Comparison of ENCODE assay signal across 16 cellular contexts in the genomic region with DNA sequence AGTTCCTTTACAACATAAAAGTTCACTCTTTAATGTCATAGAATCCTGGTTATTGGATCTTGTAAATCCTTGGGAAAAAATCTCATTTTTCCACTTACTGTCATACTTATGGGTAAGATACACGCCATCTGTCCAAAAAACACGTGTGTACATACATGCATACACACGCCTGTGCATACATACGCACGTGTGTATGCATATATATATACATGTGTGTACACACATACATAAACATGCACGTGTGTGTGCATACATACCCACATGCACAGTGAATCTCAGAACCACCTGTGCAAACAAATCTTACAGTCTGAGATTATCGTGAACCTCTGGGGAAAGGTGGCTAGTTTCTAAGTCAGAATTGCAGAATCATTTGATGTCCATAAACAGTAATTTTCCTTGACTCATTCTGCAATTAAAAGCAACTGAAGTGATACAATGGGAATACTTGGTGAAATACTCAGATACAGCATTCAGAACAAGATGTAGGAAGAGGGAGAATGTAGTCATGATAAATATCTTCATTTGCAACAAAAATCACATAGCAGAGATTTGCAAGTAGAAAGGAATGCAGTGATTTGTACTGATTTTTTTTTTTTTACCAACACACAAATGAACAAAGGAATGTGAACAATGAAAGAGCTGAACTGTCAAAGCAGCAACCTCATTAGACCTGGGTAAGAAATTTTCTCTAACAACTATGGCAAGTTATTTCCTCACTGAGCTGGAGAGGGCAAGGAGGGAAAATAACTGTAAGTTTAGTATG.
DNase-seq lines count a peak whose midpoint lies in the region; ATAC-seq, FAIRE-seq and TF ChIP-seq lines count a peak whose summit lies in the region.
"Had no signal": no experiment of that assay in that cellular context is flagged by ENCODE, and none has a peak within 500 bp of the region (broad histone marks: within the 10 kb centered on the region; RNA-seq: fewer than 3 reads in every experiment).

No MANE protein-coding gene starts in this region.

- DNase-seq in AG08395 (ENCODE audit: low spot score) (peak; percentile 2), H54 (ENCODE audit: insufficient read length, low spot score) (no peak), astrocyte of the hippocampus (ENCODE audit: low read depth, low spot score) (peak; percentile 63), kidney glomerular epithelial cell (lab: John Stamatoyannopoulos, UW) (peak; percentile 65), NCI-H526 (lab: John Stamatoyannopoulos, UW) (no peak), A673 (ENCODE audit: low spot score) (no peak)
- DNase-seq: activated gamma-delta T cell, aorta, heart left ventricle, IMR-90, MV-4-11 had no signal

- intact Hi-C loops in A673 (cut with micrococcal nuclease; ENCODE audit: unreplicated experiment), result no loop called here

- TF ChIP-seq POLR2A in H54 (IDR thresholded peaks at IDR 0.05; ENCODE audit: low read depth, low read length), result no peak

- CTCF ChIA-PET in A673 (lab: Charles Lee), result no interaction called here

- H3K27me3 ChIP-seq in A673 (replicated peaks; ENCODE audit: insufficient read depth, low read depth, low read length, poor library complexity), result no peaks in the 10 kb centered on the region
- H3K27me3 ChIP-seq: heart left ventricle, neural progenitor cell, right atrium auricular region had no signal

- H3K36me3 ChIP-seq in A673 (ENCODE audit: insufficient read depth, low read length, poor library complexity, severe bottlenecking), result no peaks in the 10 kb centered on the region
- H3K36me3 ChIP-seq: heart left ventricle, neural progenitor cell, right atrium auricular region had no signal

- H3K4me3 ChIP-seq in A673 (ENCODE audit: low read depth, low read length, poor library complexity, severe bottlenecking), result no peak overlapping the region
- H3K4me3 ChIP-seq: heart left ventricle, neural progenitor cell, right atrium auricular region had no signal

- no peak overlapping the region for H3K27ac ChIP-seq in A673 (ENCODE audit: low read depth, low read length, poor library complexity, severe bottlenecking)
- H3K27ac ChIP-seq: heart left ventricle, neural progenitor cell, right atrium auricular region had no signal

- no TSS peak for BruUV-seq in A673 (replicated peaks; lab: Mats Ljungman, UMichigan)

- H3K4me1 ChIP-seq in A673 (ENCODE audit: insufficient read depth, low read length, poor library complexity, severe bottlenecking), result no peaks in the 10 kb centered on the region
- H3K4me1 ChIP-seq: heart left ventricle, neural progenitor cell, right atrium auricular region had no signal

- no peak for TF ChIP-seq CTCF in A673 (conservative IDR thresholded peaks at IDR 0.05; ENCODE audit: low read depth, low read length)

- no peaks in the 10 kb centered on the region for H3K9me3 ChIP-seq in A673 (ENCODE audit: low read depth, low read length, poor library complexity, severe bottlenecking)
- H3K9me3 ChIP-seq: heart left ventricle, right atrium auricular region had no signal

- POLR2A ChIA-PET in A673 (lab: Charles Lee; ENCODE audit: low non-redundant PET), result no interaction called here

- peak; percentile 50 for FAIRE-seq in H54 (lab: Jason Lieb, UNC)
- FAIRE-seq: islet of Langerhans had no signal

- ATAC-seq in GM21367 (IDR thresholded peaks at IDR 0.05; ENCODE audit: unreplicated experiment) (no peak), GM19023 (IDR thresholded peaks at IDR 0.05; ENCODE audit: unreplicated experiment) (no peak)
- ATAC-seq: heart left ventricle had no signal

Comparison
In these comparisons a context has a peak if more than half of its experiments do, and no peak if none do; other contexts are left out.
1. DNase-seq: peak in AG08395 (single experiment), astrocyte of the hippocampus (single experiment) and kidney glomerular epithelial cell (single experiment); none in H54 (single experiment), NCI-H526 (0 of 2) and A673 (single experiment).